In genomic region chr6:122284848-122285247, GRCh38 we compare ENCODE assay signal across 17 cellular contexts.
DNase-seq lines count a peak whose midpoint lies in the region; ATAC-seq and TF ChIP-seq lines count a peak whose summit lies in the region.
"Had no signal": no experiment of that assay in that cellular context is flagged by ENCODE, and none has a peak within 500 bp of the region (broad histone marks: within the 10 kb centered on the region; RNA-seq: fewer than 3 reads in every experiment).

No MANE protein-coding gene starts in this region.

- TF ChIP-seq CTCF in right atrium auricular region (IDR thresholded peaks at IDR 0.05): no peak
- no peak for TF ChIP-seq CTCF in heart left ventricle (IDR thresholded peaks at IDR 0.05)

- H3K27me3 ChIP-seq in right atrium auricular region (no peaks in the 10 kb centered on the region), heart left ventricle (no peaks in the 10 kb centered on the region)
- H3K27me3 ChIP-seq: BLaER1 had no signal

- TF ChIP-seq POLR2A in heart left ventricle (IDR thresholded peaks at IDR 0.05): no peak

- intact Hi-C loops in Right ventricle myocardium inferior (cut with DNase I) (loop anchor here (5.0 kb wide), 1 partner anchor 853 kb away; no protein-coding TSS in a partner anchor), left ventricle myocardium superior (cut with micrococcal nuclease) (no loop called here), heart left ventricle (cut with DNase I) (loop anchor here in 1 of 10 donors (10.0 kb wide), 1 partner anchor 860 kb away; no protein-coding TSS in a partner anchor)

- no peaks in the 10 kb centered on the region for H3K36me3 ChIP-seq in right atrium auricular region
- no peaks in the 10 kb centered on the region for H3K36me3 ChIP-seq in heart left ventricle
- H3K36me3 ChIP-seq: BLaER1, HAP-1 had no signal

- ATAC-seq in Right ventricle myocardium inferior (peak; percentile 63), left ventricle myocardium superior (peak; percentile 54), heart left ventricle (no peak), HG02870 (IDR thresholded peaks at IDR 0.05; ENCODE audit: unreplicated experiment) (no peak)
- ATAC-seq: CD8-positive, alpha-beta T cell had no signal

- no peak overlapping the region for H3K27ac ChIP-seq in right atrium auricular region
- H3K27ac ChIP-seq in heart left ventricle: no peak overlapping the region
- H3K27ac ChIP-seq: BLaER1, C4-2B had no signal

- DNase-seq in Right ventricle myocardium inferior (ENCODE audit: missing footprints) (no peak), right atrium auricular region (ENCODE audit: low spot score) (no peak), left ventricle myocardium superior (no peak), heart left ventricle (no peak), NCI-H2227 treated with DMSO at 0.1 percent for 48 hours (lab: John Stamatoyannopoulos, UW) (peak; percentile 23), NCI-H2081 (lab: John Stamatoyannopoulos, UW) (no peak)
- DNase-seq: Caco-2; CD4-positive, CD25-positive, alpha-beta regulatory T cell; CD8-positive, alpha-beta T cell; DMS153; DND-41; GOT3; HFFc6 had no signal

- 62 to 83% (median 67%) methylated on average over 1 of the region's 1 CpG for WGBS in heart left ventricle, 4 donors

- no peak overlapping the region for H3K4me3 ChIP-seq in right atrium auricular region
- no peak overlapping the region for H3K4me3 ChIP-seq in heart left ventricle
- H3K4me3 ChIP-seq: BLaER1, HAP-1 had no signal

- H3K9me3 ChIP-seq in right atrium auricular region (no peaks in the 10 kb centered on the region), heart left ventricle (no peaks in the 10 kb centered on the region)
- H3K9me3 ChIP-seq: Caco-2, HAP-1 had no signal

- H3K4me1 ChIP-seq in right atrium auricular region: no peaks in the 10 kb centered on the region
- H3K4me1 ChIP-seq in heart left ventricle: peaks cover 0 to 4% (median 0%) of the 10 kb centered on the region in 12 donors
- H3K4me1 ChIP-seq: BLaER1, Caco-2, HAP-1 had no signal

Comparison
In these comparisons a context has a peak if more than half of its experiments do, and no peak if none do; other contexts are left out.
1. ATAC-seq: peak in Right ventricle myocardium inferior (single experiment) and left ventricle myocardium superior (single experiment); none in heart left ventricle (0 of 4) and HG02870 (single experiment).